In genomic region chr2:126714191-126714965, GRCh38 we compare ENCODE assay signal across 31 cellular contexts. TPM values are rescaled to one million over a fixed set of nuclear protein-coding genes. Genes with fewer than 3 reads are reported as not detected.
DNase-seq lines count a peak whose midpoint lies in the region; ATAC-seq and TF ChIP-seq lines count a peak whose summit lies in the region.
"Had no signal": no experiment of that assay in that cellular context is flagged by ENCODE, and none has a peak within 500 bp of the region (broad histone marks: within the 10 kb centered on the region; RNA-seq: fewer than 3 reads in every experiment).

No MANE protein-coding gene starts in this region.

- no peaks in the 10 kb centered on the region for H3K9me2 ChIP-seq in Karpas-422 (replicated peaks; ENCODE audit: insufficient read depth, low read length)

- peak; percentile 16 for DNase-seq in activated CD8-positive, alpha-beta T cell treated with anti-CD3 and anti-CD28 coated beads, Interleukin-2, amount 10 ng/mL, durations not matched to agents 7 days and 5 days
- DNase-seq in activated CD8-positive, alpha-beta T cell treated with anti-CD3 and anti-CD28 coated beads for 36 hours: no peak
- DNase-seq in ecto neural progenitor cell (ENCODE audit: low spot score): peak; percentile 32
- DNase-seq in mucosa of descending colon: peak in 1 of 3 donors; percentile 9
- DNase-seq in ureter (ENCODE audit: low spot score): peak; percentile 29
- DNase-seq in Karpas-422: no peak
- DNase-seq in GOT3 (lab: John Stamatoyannopoulos, UW): no peak
- DNase-seq: activated CD4-positive, alpha-beta T cell treated with anti-CD3 and anti-CD28 coated beads, Interleukin-2, amount 10 ng/mL, durations not matched to agents 7 days and 5 days; activated naive CD4-positive, alpha-beta T cell treated with anti-CD3 and anti-CD28 coated beads, Interleukin-2, amount 50 U/mL, for 16 hours; CD8-positive, alpha-beta memory T cell; DMS 273 treated with DMSO at 0.1 percent for 48 hours; EL; HCEC 1CT; hippocampal formation; naive thymus-derived CD8-positive, alpha-beta T cell; NCI-H1105 treated with DMSO at 0.1 percent for 48 hours; NCI-H1930; NCI-H526; occipital lobe; retina; SHP77 treated with DMSO at 0.1 percent for 48 hours; stimulated activated CD4-positive, alpha-beta T cell treated with anti-CD3 and anti-CD28 coated beads, Interleukin-2, amount 100 ng/mL, for 48 hours; T-helper 9 cell; upper lobe of left lung had no signal

- H3K36me3 Mint-ChIP-seq in activated CD8-positive, alpha-beta T cell treated with anti-CD3 and anti-CD28 coated beads, Interleukin-2, amount 10 ng/mL, durations not matched to agents 7 days and 5 days (ENCODE audit: low read depth): no peaks in the 10 kb centered on the region
- H3K36me3 Mint-ChIP-seq in activated CD8-positive, alpha-beta T cell treated with anti-CD3 and anti-CD28 coated beads for 36 hours (ENCODE audit: low read depth): no peaks in the 10 kb centered on the region
- H3K36me3 Mint-ChIP-seq: CD8-positive, alpha-beta memory T cell; naive thymus-derived CD8-positive, alpha-beta T cell; WTC11 had no signal

- no peaks in the 10 kb centered on the region for H3K9me3 Mint-ChIP-seq in activated CD8-positive, alpha-beta T cell treated with anti-CD3 and anti-CD28 coated beads, Interleukin-2, amount 10 ng/mL, durations not matched to agents 7 days and 5 days (ENCODE audit: insufficient read depth)
- H3K9me3 Mint-ChIP-seq in activated CD8-positive, alpha-beta T cell treated with anti-CD3 and anti-CD28 coated beads for 36 hours: no peaks in the 10 kb centered on the region
- H3K9me3 Mint-ChIP-seq: activated CD4-positive, alpha-beta T cell treated with anti-CD3 and anti-CD28 coated beads, Interleukin-2, amount 10 ng/mL, durations not matched to agents 7 days and 5 days; activated T-helper 1 cell treated with anti-CD3 and anti-CD28 coated beads, Interleukin-12 subunit alpha, Interleukin-12 subunit beta, Interleukin-2, Interleukin-4 antibody, amounts not matched to agents 30 ng/mL and 10 ng/mL and 1 ng/mL, durations not matched to agents 14 hours and 24 hours and 36 hours; CD8-positive, alpha-beta memory T cell; naive thymus-derived CD8-positive, alpha-beta T cell had no signal

- H3K27me3 Mint-ChIP-seq in activated CD8-positive, alpha-beta T cell treated with anti-CD3 and anti-CD28 coated beads, Interleukin-2, amount 10 ng/mL, durations not matched to agents 7 days and 5 days (ENCODE audit: low read depth): no peaks in the 10 kb centered on the region
- H3K27me3 Mint-ChIP-seq in activated CD8-positive, alpha-beta T cell treated with anti-CD3 and anti-CD28 coated beads for 36 hours: no peaks in the 10 kb centered on the region
- H3K27me3 Mint-ChIP-seq: naive thymus-derived CD8-positive, alpha-beta T cell had no signal

- H3K36me3 ChIP-seq in mucosa of descending colon (ENCODE audit: low read depth) (no peaks in the 10 kb centered on the region), Karpas-422 (ENCODE audit: insufficient read depth, low read length) (no peaks in the 10 kb centered on the region)
- H3K36me3 ChIP-seq: gastroesophageal sphincter, upper lobe of left lung had no signal

- no peak overlapping the region for H3K27ac ChIP-seq in Karpas-422 (ENCODE audit: low read length)
- H3K27ac ChIP-seq: 22Rv1, gastroesophageal sphincter, upper lobe of left lung had no signal

- H3K4me3 ChIP-seq in mucosa of descending colon (no peak overlapping the region), Karpas-422 (ENCODE audit: low read length) (no peak overlapping the region)
- H3K4me3 ChIP-seq: gastroesophageal sphincter, upper lobe of left lung had no signal

- CTCF ChIA-PET in activated CD8-positive, alpha-beta T cell treated with anti-CD3 and anti-CD28 coated beads, Interleukin-2, amount 10 ng/mL, durations not matched to agents 7 days and 5 days (lab: Charles Lee): no interaction called here
- CTCF ChIA-PET in activated CD8-positive, alpha-beta T cell treated with anti-CD3 and anti-CD28 coated beads for 36 hours (lab: Charles Lee): interaction anchor here (1.4 kb wide), 1 partner anchor 62 kb away, joined by 3 read pairs; no protein-coding TSS in a partner anchor

- H3K9me3 ChIP-seq in mucosa of descending colon (no peaks in the 10 kb centered on the region), Karpas-422 (ENCODE audit: low read length) (no peaks in the 10 kb centered on the region)
- H3K9me3 ChIP-seq: gastroesophageal sphincter, upper lobe of left lung had no signal

- no peak for TF ChIP-seq CTCF in activated CD8-positive, alpha-beta T cell treated with anti-CD3 and anti-CD28 coated beads for 36 hours (IDR thresholded peaks at IDR 0.05)
- no peak for TF ChIP-seq CTCF in mucosa of descending colon (IDR thresholded peaks at IDR 0.05)

- H3K27me3 ChIP-seq in Karpas-422 (ENCODE audit: low read length): no peaks in the 10 kb centered on the region
- H3K27me3 ChIP-seq: gastroesophageal sphincter, upper lobe of left lung had no signal

- H3K4me1 ChIP-seq in mucosa of descending colon (ENCODE audit: low read depth): no peaks in the 10 kb centered on the region
- H3K4me1 ChIP-seq in Karpas-422 (ENCODE audit: low read length): no peaks in the 10 kb centered on the region

- no peak overlapping the region for H3K4me3 Mint-ChIP-seq in activated CD8-positive, alpha-beta T cell treated with anti-CD3 and anti-CD28 coated beads, Interleukin-2, amount 10 ng/mL, durations not matched to agents 7 days and 5 days
- no peak overlapping the region for H3K4me3 Mint-ChIP-seq in activated CD8-positive, alpha-beta T cell treated with anti-CD3 and anti-CD28 coated beads for 36 hours
- H3K4me3 Mint-ChIP-seq: activated CD4-positive, alpha-beta T cell treated with anti-CD3 and anti-CD28 coated beads, Interleukin-2, amount 10 ng/mL, durations not matched to agents 7 days and 5 days; activated T-helper 1 cell treated with anti-CD3 and anti-CD28 coated beads, Interleukin-12 subunit alpha, Interleukin-12 subunit beta, Interleukin-2, Interleukin-4 antibody, amounts not matched to agents 30 ng/mL and 10 ng/mL and 1 ng/mL, durations not matched to agents 14 hours and 24 hours and 36 hours; CD8-positive, alpha-beta memory T cell; IgD-negative memory B cell; WTC11 had no signal

- no peaks in the 10 kb centered on the region for H4K20me1 ChIP-seq in Karpas-422 (ENCODE audit: insufficient read depth, low read depth, low read length)

- H3K79me2 ChIP-seq in Karpas-422 (ENCODE audit: low read length): no peaks in the 10 kb centered on the region

- no peak overlapping the region for H3K9ac ChIP-seq in Karpas-422 (ENCODE audit: low read length)

- POLR2A ChIA-PET in activated CD8-positive, alpha-beta T cell treated with anti-CD3 and anti-CD28 coated beads, Interleukin-2, amount 10 ng/mL, durations not matched to agents 7 days and 5 days (lab: Charles Lee): no interaction called here
- POLR2A ChIA-PET in activated CD8-positive, alpha-beta T cell treated with anti-CD3 and anti-CD28 coated beads for 36 hours (lab: Charles Lee): interaction anchor here (0.6 kb wide), 1 partner anchor 1322 kb away, joined by 3 read pairs; no protein-coding TSS in a partner anchor

- no peaks in the 10 kb centered on the region for H3K4me1 Mint-ChIP-seq in activated CD8-positive, alpha-beta T cell treated with anti-CD3 and anti-CD28 coated beads, Interleukin-2, amount 10 ng/mL, durations not matched to agents 7 days and 5 days (ENCODE audit: low read depth)
- H3K4me1 Mint-ChIP-seq in activated CD8-positive, alpha-beta T cell treated with anti-CD3 and anti-CD28 coated beads for 36 hours (ENCODE audit: low read depth): no peaks in the 10 kb centered on the region
- H3K4me1 Mint-ChIP-seq: activated CD4-positive, alpha-beta T cell treated with anti-CD3 and anti-CD28 coated beads, Interleukin-2, amount 10 ng/mL, durations not matched to agents 7 days and 5 days; CD8-positive, alpha-beta memory T cell; WTC11 had no signal

- no peak for ATAC-seq in activated CD8-positive, alpha-beta T cell treated with anti-CD3 and anti-CD28 coated beads, Interleukin-2, amount 10 ng/mL, durations not matched to agents 7 days and 5 days
- ATAC-seq in activated CD8-positive, alpha-beta T cell treated with anti-CD3 and anti-CD28 coated beads for 36 hours: no peak
- ATAC-seq in mucosa of descending colon: peak; percentile 34
- no peak for ATAC-seq in GM21737 (IDR thresholded peaks at IDR 0.05; ENCODE audit: unreplicated experiment)
- ATAC-seq: gastroesophageal sphincter; left lobe of liver; naive thymus-derived CD8-positive, alpha-beta T cell; WTC11 had no signal

- intact Hi-C loops in activated CD8-positive, alpha-beta T cell treated with anti-CD3 and anti-CD28 coated beads for 36 hours (cut with micrococcal nuclease): no loop called here
- intact Hi-C loops in mucosa of descending colon (cut with DNase I, micrococcal nuclease): no loop called here

- no peak overlapping the region for H2AFZ ChIP-seq in Karpas-422 (ENCODE audit: low read length)

- no peak overlapping the region for H3K27ac Mint-ChIP-seq in activated CD8-positive, alpha-beta T cell treated with anti-CD3 and anti-CD28 coated beads, Interleukin-2, amount 10 ng/mL, durations not matched to agents 7 days and 5 days
- no peak overlapping the region for H3K27ac Mint-ChIP-seq in activated CD8-positive, alpha-beta T cell treated with anti-CD3 and anti-CD28 coated beads for 36 hours
- H3K27ac Mint-ChIP-seq: activated CD4-positive, alpha-beta T cell treated with anti-CD3 and anti-CD28 coated beads, Interleukin-2, amount 10 ng/mL, durations not matched to agents 7 days and 5 days; activated T-helper 1 cell treated with anti-CD3 and anti-CD28 coated beads, Interleukin-12 subunit alpha, Interleukin-12 subunit beta, Interleukin-2, Interleukin-4 antibody, amounts not matched to agents 30 ng/mL and 10 ng/mL and 1 ng/mL, durations not matched to agents 14 hours and 24 hours and 36 hours; WTC11 had no signal

- no peak overlapping the region for H3K4me2 ChIP-seq in Karpas-422 (ENCODE audit: low read depth, low read length, poor library complexity, severe bottlenecking)

RNA-seq across cellular contexts. Expression of gene GYPC, which starts 58.4 kb away (rescaled TPM):
- total RNA-seq in activated CD8-positive, alpha-beta T cell treated with anti-CD3 and anti-CD28 coated beads, Interleukin-2, amount 10 ng/mL, durations not matched to agents 7 days and 5 days: 100 to 1,000 TPM; 163 to 168 TPM
- 100 to 1,000 TPM; 172 to 173 TPM for total RNA-seq in activated CD8-positive, alpha-beta T cell treated with anti-CD3 and anti-CD28 coated beads for 36 hours
- total RNA-seq in mucosa of descending colon (10 to 100 TPM in 2 of 3 donors, 1 to 10 TPM in 1; 6.3 to 67.8 (median 14.3) TPM), ureter (30.1 TPM)
- 156 and 251 TPM in 2 replicates for total RNA-seq in Karpas-422 (2014; rRNA removed; shearing (Covaris generic); ENCODE audit: low replicate concordance)

Comparison
In these comparisons a context has a peak if more than half of its experiments do, and no peak if none do; other contexts are left out.
1. DNase-seq: peak in activated CD8-positive, alpha-beta T cell treated with anti-CD3 and anti-CD28 coated beads, Interleukin-2, amount 10 ng/mL, durations not matched to agents 7 days and 5 days (single experiment), ecto neural progenitor cell (single experiment) and ureter (single experiment); none in activated CD8-positive, alpha-beta T cell treated with anti-CD3 and anti-CD28 coated beads for 36 hours (single experiment), Karpas-422 (single experiment) and GOT3 (single experiment).